18 cellular contexts compared by ENCODE assay signal in the genomic region with DNA sequence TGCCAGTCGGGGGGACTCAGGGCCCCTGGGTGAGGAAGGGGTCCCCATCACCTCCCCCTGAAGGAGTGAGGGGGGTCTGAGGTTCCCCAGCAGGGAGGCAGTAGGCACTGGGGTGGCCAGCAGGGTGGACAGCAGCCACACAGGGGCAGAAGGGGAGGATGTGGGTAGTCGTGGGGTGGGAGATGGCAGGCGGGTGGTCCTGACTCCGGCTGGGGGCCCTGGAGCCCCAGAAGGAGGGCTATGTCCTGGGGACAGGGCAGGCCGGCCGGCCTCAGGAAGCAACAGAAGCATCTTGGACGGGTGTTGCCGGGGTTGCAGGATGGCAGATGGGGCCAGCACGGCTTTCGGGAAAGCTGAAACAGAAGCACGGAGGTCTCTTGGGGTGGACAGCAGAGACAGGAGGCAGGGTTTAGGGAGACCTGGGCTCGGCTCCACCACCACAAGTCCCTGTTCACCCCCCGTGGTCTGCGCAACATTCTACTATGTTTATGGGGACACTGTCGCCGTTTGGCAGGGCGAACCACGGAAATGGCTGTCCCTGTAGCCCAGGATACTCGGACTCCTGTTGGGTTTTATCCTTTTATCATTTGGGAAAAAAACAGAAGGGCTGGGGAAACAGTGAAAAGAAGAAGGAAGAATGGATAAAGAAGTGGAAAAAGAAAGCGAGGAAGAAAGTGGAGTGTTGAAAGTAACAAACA. TPM values are rescaled to one million over a fixed set of nuclear protein-coding genes. Genes with fewer than 3 reads are reported as not detected.
A peak's percentile ranks its signal among the peaks of the same experiment; 100 is the strongest.
DNase-seq lines count a peak whose midpoint lies in the region; ATAC-seq and TF ChIP-seq lines count a peak whose summit lies in the region.
"Had no signal": no experiment of that assay in that cellular context is flagged by ENCODE, and none has a peak within 500 bp of the region (broad histone marks: within the 10 kb centered on the region; RNA-seq: fewer than 3 reads in every experiment).

No MANE protein-coding gene starts in this region.

- no peak overlapping the region for H3K9ac ChIP-seq in trophoblast cell (ENCODE audit: low read length)

- H3K4me3 ChIP-seq in trophoblast cell (ENCODE audit: low read depth, low read length) = peak overlapping the region; percentile 2
- no peak overlapping the region for H3K4me3 ChIP-seq in naive thymus-derived CD4-positive, alpha-beta T cell (ENCODE audit: low read length)
- H3K4me3 ChIP-seq: HAP-1, thyroid gland had no signal

- H3K4me1 Mint-ChIP-seq in naive thymus-derived CD4-positive, alpha-beta T cell = peaks cover 0 to 2% (median 0%) of the 10 kb centered on the region in 7 donors
- H3K4me1 Mint-ChIP-seq: IgD-negative memory B cell had no signal

- H2BK5ac ChIP-seq in trophoblast cell (ENCODE audit: low read depth, low read length, poor library complexity) = no peak overlapping the region

- H2AK5ac ChIP-seq in trophoblast cell (ENCODE audit: low read length) = no peak overlapping the region

- CTCF ChIA-PET in naive thymus-derived CD4-positive, alpha-beta T cell (lab: Charles Lee) = no interaction called here

- WGBS in trophoblast cell (ENCODE audit: extremely low coverage, insufficient coverage, insufficient read length) = 100% methylated on average over 1 of the region's 20 CpGs

- ATAC-seq in foreskin keratinocyte = no peak
- ATAC-seq in naive thymus-derived CD4-positive, alpha-beta T cell = no peak
- ATAC-seq in GM18511 (IDR thresholded peaks at IDR 0.05; ENCODE audit: unreplicated experiment) = no peak

- H4K91ac ChIP-seq in trophoblast cell (ENCODE audit: low read depth, low read length) = no peak overlapping the region

- TF ChIP-seq CTCF in foreskin keratinocyte (conservative IDR thresholded peaks at IDR 0.05) = no peak

- H3K9me3 Mint-ChIP-seq in naive thymus-derived CD4-positive, alpha-beta T cell = peaks cover 0 to 6% (median 0%) of the 10 kb centered on the region in 11 donors
- H3K9me3 Mint-ChIP-seq: CD4-positive, alpha-beta T cell; IgD-negative memory B cell had no signal

- no peaks in the 10 kb centered on the region for H3K79me1 ChIP-seq in trophoblast cell (ENCODE audit: low read length)

- no peak overlapping the region for H3K4me2 ChIP-seq in trophoblast cell (ENCODE audit: low read length)

- POLR2A ChIA-PET in naive thymus-derived CD4-positive, alpha-beta T cell (lab: Charles Lee) = no interaction called here

- no peak overlapping the region for H4K8ac ChIP-seq in trophoblast cell (ENCODE audit: low read depth, low read length)

- no peak overlapping the region for H3K18ac ChIP-seq in trophoblast cell (ENCODE audit: low read length)

- H3K27me3 ChIP-seq in foreskin keratinocyte (no peaks in the 10 kb centered on the region), trophoblast cell (ENCODE audit: insufficient read depth, low read length) (no peaks in the 10 kb centered on the region)
- H3K27me3 ChIP-seq in naive thymus-derived CD4-positive, alpha-beta T cell (ENCODE audit: control insufficient read depth in 2 of 2, insufficient read depth in 2 of 2, low read length in 2 of 2) = no peaks in the 10 kb centered on the region
- H3K27me3 ChIP-seq: thyroid gland had no signal

- H3K4me1 ChIP-seq in foreskin keratinocyte = peaks cover 20% of the 10 kb centered on the region
- peaks cover 7 to 11% of the 10 kb centered on the region in 2 experiments for H3K4me1 ChIP-seq in trophoblast cell (ENCODE audit: control insufficient read depth in 1 of 2, insufficient read depth in 2 of 2, low read length in 2 of 2)
- no peaks in the 10 kb centered on the region for H3K4me1 ChIP-seq in naive thymus-derived CD4-positive, alpha-beta T cell (ENCODE audit: control insufficient read depth in 2 of 2, insufficient read depth in 2 of 2, low read length in 2 of 2)
- H3K4me1 ChIP-seq: HAP-1 had no signal

- H3K14ac ChIP-seq in trophoblast cell (ENCODE audit: low read length) = no peak overlapping the region

- no peak overlapping the region for H3K4me3 Mint-ChIP-seq in naive thymus-derived CD4-positive, alpha-beta T cell
- H3K4me3 Mint-ChIP-seq: CD4-positive, alpha-beta T cell; IgD-negative memory B cell had no signal

- H3K4ac ChIP-seq in trophoblast cell (ENCODE audit: low read depth, low read length) = no peak overlapping the region

- no peak overlapping the region for H4K12ac ChIP-seq in trophoblast cell (ENCODE audit: low read depth, low read length)

- H3K79me2 ChIP-seq in trophoblast cell (ENCODE audit: control insufficient read depth, insufficient read depth, low read length, poor library complexity) = no peaks in the 10 kb centered on the region

- H3K27ac Mint-ChIP-seq in naive thymus-derived CD4-positive, alpha-beta T cell = peak overlapping the region in 1 of 9 donors; percentile 21
- H3K27ac Mint-ChIP-seq: CD4-positive, alpha-beta T cell; IgD-negative memory B cell had no signal

- H2AFZ ChIP-seq in trophoblast cell (ENCODE audit: insufficient read depth, low read length, poor library complexity) = no peak overlapping the region

- peaks cover 4% of the 10 kb centered on the region for H3K9me3 ChIP-seq in trophoblast cell (ENCODE audit: insufficient read depth, low read depth, low read length)
- no peaks in the 10 kb centered on the region for H3K9me3 ChIP-seq in naive thymus-derived CD4-positive, alpha-beta T cell (ENCODE audit: control insufficient read depth in 2 of 3, low read length in 3 of 3)
- H3K9me3 ChIP-seq: HAP-1, thyroid gland had no signal

- H3K36me3 Mint-ChIP-seq in naive thymus-derived CD4-positive, alpha-beta T cell = peaks cover 0 to 3% (median 0%) of the 10 kb centered on the region in 5 donors

- peak; percentile 26 for DNase-seq in NCI-H146 (lab: John Stamatoyannopoulos, UW)
- no peak for DNase-seq in foreskin keratinocyte
- DNase-seq in trophoblast cell = no peak
- no peak for DNase-seq in mucosa of gallbladder (ENCODE audit: low spot score)
- DNase-seq in naive thymus-derived CD4-positive, alpha-beta T cell = no peak
- DNase-seq: activated CD4-positive, CD25-positive, alpha-beta regulatory T cell treated with anti-CD3 and anti-CD28 coated beads, Interleukin-2, amount 50 U/mL, for 72 hours; central memory CD4-positive, alpha-beta T cell; NCI-H2107; NCI-H510A; stimulated activated naive CD4-positive, alpha-beta T cell had no signal

- H3K27me3 Mint-ChIP-seq in naive thymus-derived CD4-positive, alpha-beta T cell = no peaks in the 10 kb centered on the region
- H3K27me3 Mint-ChIP-seq: CD4-positive, alpha-beta T cell; IgD-negative memory B cell had no signal

- no peak overlapping the region for H3K23ac ChIP-seq in trophoblast cell (ENCODE audit: low read length)

- H3K27ac ChIP-seq in foreskin keratinocyte (peak overlapping the region; percentile 38), trophoblast cell (ENCODE audit: low read depth, low read length) (no peak overlapping the region)
- no peak overlapping the region for H3K27ac ChIP-seq in naive thymus-derived CD4-positive, alpha-beta T cell (ENCODE audit: low read depth, low read length)
- H3K27ac ChIP-seq: thyroid gland had no signal

- intact Hi-C loops in naive thymus-derived CD4-positive, alpha-beta T cell (cut with micrococcal nuclease) = no loop called here

- no peak overlapping the region for H2BK12ac ChIP-seq in trophoblast cell (ENCODE audit: low read length)

- H3K36me3 ChIP-seq in trophoblast cell (ENCODE audit: control insufficient read depth in 1 of 2, insufficient read depth in 2 of 2, low read length in 2 of 2) = peaks cover 6 to 14% of the 10 kb centered on the region in 2 experiments
- no peaks in the 10 kb centered on the region for H3K36me3 ChIP-seq in naive thymus-derived CD4-positive, alpha-beta T cell (ENCODE audit: control insufficient read depth in 2 of 3, insufficient read depth in 3 of 3, low read length in 3 of 3)
- H3K36me3 ChIP-seq: HAP-1, thyroid gland had no signal

- no peak overlapping the region for H2BK120ac ChIP-seq in trophoblast cell (ENCODE audit: insufficient read depth, low read length, poor library complexity)

RNA-seq across cellular contexts. Expression of a gene that starts 14.1 kb away (rescaled TPM):
- total RNA-seq in foreskin keratinocyte (0.25 and 0.48 TPM in 2 replicates), mucosa of gallbladder (0.81 TPM)
- polyA plus RNA-seq in foreskin keratinocyte = 0.46 and 0.48 TPM in 2 replicates
- polyA plus RNA-seq in trophoblast cell (2013) = 3.1 and 3.8 TPM in 2 replicates
- total RNA-seq in naive thymus-derived CD4-positive, alpha-beta T cell = 1 to 10 TPM in 1 of 5 experiments, under 1 TPM in 4; 0.16 to 3.8 (median 0.49) TPM
- polyA plus RNA-seq in naive thymus-derived CD4-positive, alpha-beta T cell = not detected

RNA-seq across cellular contexts. Expression of a gene that starts 40.1 kb away (rescaled TPM):
- total RNA-seq in foreskin keratinocyte (not detected in 2 replicates), mucosa of gallbladder (not detected)
- not detected in 2 replicates for polyA plus RNA-seq in foreskin keratinocyte
- polyA plus RNA-seq in trophoblast cell (2013) = 0.10 TPM in 1 of 2 replicates, not detected in the other
- total RNA-seq in naive thymus-derived CD4-positive, alpha-beta T cell = not detected
- polyA plus RNA-seq in naive thymus-derived CD4-positive, alpha-beta T cell = not detected
- total RNA-seq: CD4-positive, alpha-beta T cell; epithelial cell of proximal tubule; fibroblast of villous mesenchyme; MCF 10A had no signal
- polyA plus RNA-seq: IgD-negative memory B cell had no signal

RNA-seq across cellular contexts. Expression of a gene that starts 51.9 kb away (rescaled TPM):
- 188 and 189 TPM in 2 replicates for total RNA-seq in foreskin keratinocyte
- 144 and 146 TPM in 2 replicates for polyA plus RNA-seq in foreskin keratinocyte
- 192 and 206 TPM in 2 replicates for polyA plus RNA-seq in trophoblast cell (2013)
- total RNA-seq in mucosa of gallbladder = 160 TPM
- 100 to 1,000 TPM; 153 to 213 (median 160) TPM for total RNA-seq in naive thymus-derived CD4-positive, alpha-beta T cell
- polyA plus RNA-seq in naive thymus-derived CD4-positive, alpha-beta T cell = 100 to 1,000 TPM; 113 to 125 TPM

RNA-seq across cellular contexts. Expression of a gene that starts 52.0 kb away (rescaled TPM):
- total RNA-seq in foreskin keratinocyte = 26.2 and 26.6 TPM in 2 replicates
- 31.4 and 32.4 TPM in 2 replicates for polyA plus RNA-seq in foreskin keratinocyte
- 12.5 and 12.7 TPM in 2 replicates for polyA plus RNA-seq in trophoblast cell (2013)
- 67.8 TPM for total RNA-seq in mucosa of gallbladder
- total RNA-seq in naive thymus-derived CD4-positive, alpha-beta T cell = 10 to 100 TPM; 36.9 to 59.9 (median 43.3) TPM
- polyA plus RNA-seq in naive thymus-derived CD4-positive, alpha-beta T cell = 10 to 100 TPM; 24.6 to 30.0 TPM

RNA-seq across cellular contexts. Expression of a gene that starts 58.9 kb away (rescaled TPM):
- total RNA-seq in foreskin keratinocyte (not detected in 2 replicates), mucosa of gallbladder (not detected)
- not detected in 2 replicates for polyA plus RNA-seq in foreskin keratinocyte
- not detected in 2 replicates for polyA plus RNA-seq in trophoblast cell (2013)
- 1 to 10 TPM in 1 of 5 experiments, not detected in 4; 1.9 TPM for total RNA-seq in naive thymus-derived CD4-positive, alpha-beta T cell
- polyA plus RNA-seq in naive thymus-derived CD4-positive, alpha-beta T cell = not detected
- total RNA-seq: CD4-positive, alpha-beta T cell; epithelial cell of proximal tubule; fibroblast of villous mesenchyme; MCF 10A had no signal
- polyA plus RNA-seq: IgD-negative memory B cell had no signal
